18 cellular contexts compared by ENCODE assay signal in genomic region chr3:73569246-73569760, GRCh38. TPM values are rescaled to one million over a fixed set of nuclear protein-coding genes. Genes with fewer than 3 reads are reported as not detected.
"Had no signal": no experiment of that assay in that cellular context is flagged by ENCODE, and none has a peak within 500 bp of the region (broad histone marks: within the 10 kb centered on the region; RNA-seq: fewer than 3 reads in every experiment).

No MANE protein-coding gene starts in this region.

- ATAC-seq: activated CD4-positive, alpha-beta T cell treated with anti-CD3 and anti-CD28 coated beads for 36 hours; activated CD8-positive, alpha-beta T cell treated with anti-CD3 and anti-CD28 coated beads for 36 hours; activated T-cell treated with anti-CD3 and anti-CD28 coated beads, Interleukin-2, amount 50 U/mL, for 72 hours; stimulated activated naive B cell treated with anti-CD40 and anti-IgM and Interleukin-4, amounts not matched to agents 10 μg/mL and 1 μg/mL and 100 μg/mL, for 72 hours had no signal

- DNase-seq: activated CD4-positive, alpha-beta T cell treated with anti-CD3 and anti-CD28 coated beads for 36 hours; activated CD8-positive, alpha-beta memory T cell treated with anti-CD3 and anti-CD28 coated beads, Interleukin-2, amount 50 U/mL, for 4 hours; activated CD8-positive, alpha-beta T cell treated with anti-CD3 and anti-CD28 coated beads for 36 hours; activated naive CD4-positive, alpha-beta T cell; activated T-cell treated with anti-CD3 and anti-CD28 coated beads, Interleukin-2, amount 50 U/mL, for 72 hours; caudate nucleus; effector CD8-positive, alpha-beta T cell; immature natural killer cell; left colon; mammary epithelial cell; retina; spleen; stimulated activated CD4-positive, alpha-beta T cell treated with anti-CD3 and anti-CD28 coated beads, Interleukin-1b, Interleukin-23, amount 100 ng/mL, for 48 hours; stimulated activated naive B cell treated with anti-CD40 and anti-IgM and Interleukin-4, amounts not matched to agents 10 μg/mL and 1 μg/mL and 100 μg/mL, for 72 hours; substantia nigra; T-cell; transverse colon; WERI-Rb-1 had no signal

RNA-seq across cellular contexts. Expression of gene PDZRN3, which starts 55.4 kb away (rescaled TPM):
- total RNA-seq: activated CD4-positive, alpha-beta T cell treated with anti-CD3 and anti-CD28 coated beads for 36 hours; activated CD8-positive, alpha-beta T cell treated with anti-CD3 and anti-CD28 coated beads for 36 hours; activated T-cell treated with anti-CD3 and anti-CD28 coated beads, Interleukin-2, amount 50 U/mL, for 72 hours had no signal
